ENCODE assay signal across 8 cellular contexts in the genomic region with DNA sequence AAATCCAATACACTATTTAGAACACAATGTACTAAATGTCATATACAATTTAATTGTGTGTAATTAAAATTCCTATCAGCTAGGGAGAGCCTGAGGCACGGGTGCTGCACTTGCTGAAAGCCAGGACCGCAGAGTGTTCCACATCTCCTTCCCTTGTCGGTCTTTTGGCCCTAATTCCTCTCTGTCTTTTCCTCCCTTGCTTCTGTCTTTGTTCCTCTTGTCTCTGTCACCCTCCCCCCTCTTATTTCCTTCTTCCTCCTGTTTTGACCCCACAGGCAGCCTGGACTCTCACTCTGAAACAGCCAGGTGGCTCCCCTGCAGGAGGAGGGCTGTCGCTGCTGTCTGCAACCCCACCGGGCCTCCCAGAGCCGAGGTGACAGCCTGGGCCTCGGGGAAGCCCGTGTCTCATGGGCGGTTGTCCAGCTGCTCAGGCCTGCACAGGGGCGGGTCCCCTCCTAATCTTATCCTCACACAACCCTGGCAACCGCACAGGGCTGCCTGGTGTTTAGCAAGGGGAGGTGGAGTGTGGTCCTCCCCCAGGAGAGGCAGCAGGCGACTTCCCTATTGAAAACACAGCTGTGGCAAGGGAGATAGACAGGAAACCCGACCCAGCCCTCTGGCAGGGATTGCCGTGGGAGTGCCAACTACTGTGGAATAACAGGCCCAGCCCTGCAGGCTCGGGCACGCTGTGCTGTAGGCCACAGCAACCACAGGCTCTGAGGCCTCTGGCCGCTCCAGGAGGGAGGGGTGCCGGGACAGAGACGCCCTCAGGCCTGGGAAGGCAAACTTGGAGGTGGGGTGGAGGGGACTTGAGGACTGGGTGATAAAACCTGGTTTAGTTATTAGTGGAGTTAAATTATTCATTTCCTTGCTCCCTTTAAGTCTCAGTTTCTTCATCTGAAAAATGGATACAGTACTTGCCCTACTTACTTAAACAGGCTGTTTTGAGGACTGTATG.
A peak's percentile ranks its signal among the peaks of the same experiment; 100 is the strongest.
DNase-seq lines count a peak whose midpoint lies in the region; ATAC-seq and TF ChIP-seq lines count a peak whose summit lies in the region.

No MANE protein-coding gene starts in this region.

- no peaks in the 10 kb centered on the region for H3K9me3 ChIP-seq in WERI-Rb-1 (ENCODE audit: severe bottlenecking)

- H3K9me3 Mint-ChIP-seq in nephron: no peaks in the 10 kb centered on the region

- TF ChIP-seq CTCF in WERI-Rb-1 (IDR thresholded peaks at IDR 0.05; ENCODE audit: low read depth, low read length) (peak; percentile 21; the same call in 1 of the 2 replicates), fibroblast of villous mesenchyme (IDR thresholded peaks at IDR 0.05; ENCODE audit: insufficient read depth, low read depth, low read length) (peak; percentile 15), nephron (IDR thresholded peaks at IDR 0.05; ENCODE audit: unreplicated experiment in 3 of 3) (no peak)

- peak overlapping the region; percentile 48 to 87 (median 83) for H3K27ac Mint-ChIP-seq in nephron

- peak overlapping the region; percentile 92 for H3K27ac ChIP-seq in WERI-Rb-1

- no peaks in the 10 kb centered on the region for H3K27me3 Mint-ChIP-seq in nephron (ENCODE audit: low read depth)

- H3K4me3 ChIP-seq in WERI-Rb-1 (ENCODE audit: low read depth, low read length) (peak overlapping the region; percentile 20; the same call in 1 of the 2 replicates), fibroblast of villous mesenchyme (ENCODE audit: low read depth, low read length) (peak overlapping the region; percentile 7)

- H3K36me3 ChIP-seq in WERI-Rb-1: no peaks in the 10 kb centered on the region

- peak; percentile 97 for ATAC-seq in HG03139 (IDR thresholded peaks at IDR 0.05; ENCODE audit: unreplicated experiment)

- H3K27me3 ChIP-seq in WERI-Rb-1 (ENCODE audit: insufficient read depth, low read depth, severe bottlenecking): no peaks in the 10 kb centered on the region

- DNase-seq in DMS 273 (lab: John Stamatoyannopoulos, UW; ENCODE audit: unreplicated experiment) (peak; percentile 99), GM19238 (ENCODE audit: insufficient read length, low spot score) (peak; percentile 91), NCI-H2171 treated with DMSO at 0.1 percent for 48 hours (lab: John Stamatoyannopoulos, UW) (peak; percentile 94), WERI-Rb-1 (peak; percentile 92), fibroblast of villous mesenchyme (ENCODE audit: low read depth) (peak; percentile 94)
- DNase-seq in stimulated activated CD4-positive, alpha-beta T cell treated with anti-CD3 and anti-CD28 coated beads, Interleukin-12 subunit alpha, Interleukin-12 subunit beta, amount 100 ng/mL, for 4 hours: no peak

- peaks cover 70% of the 10 kb centered on the region for H3K4me1 Mint-ChIP-seq in nephron

- H3K4me3 Mint-ChIP-seq in nephron: peak overlapping the region in 2 of 3 experiments; percentile 49 to 71

- no peaks in the 10 kb centered on the region for H3K36me3 Mint-ChIP-seq in nephron (ENCODE audit: low read depth)

Comparison
In these comparisons a context has a peak if more than half of its experiments do, and no peak if none do; other contexts are left out.
1. CTCF ChIP-seq: peak in WERI-Rb-1 (single experiment) and fibroblast of villous mesenchyme (single experiment); none in nephron (0 of 3).